ENCODE assay signal across 2 cellular contexts in genomic region chrX:47212381-47213293, GRCh38.
TF ChIP-seq lines count a peak whose summit lies in the region.

No MANE protein-coding gene starts in this region.

TF ChIP-seq in GM23338, 12 proteins besides CTCF, POLR2A, EP300 and RAD21:
- TF ChIP-seq NANOG (IDR thresholded peaks at IDR 0.05; ENCODE audit: borderline replicate concordance) (no peak), ZNF331 (CRISPR knock-in tag; IDR thresholded peaks at IDR 0.05; ENCODE audit: low read depth) (no peak), EZH2phosphoT487 (IDR thresholded peaks at IDR 0.05; ENCODE audit: unreplicated experiment) (no peak), REST (IDR thresholded peaks at IDR 0.05; ENCODE audit: unreplicated experiment) (no peak), EZH2 (IDR thresholded peaks at IDR 0.05; ENCODE audit: low read depth, unreplicated experiment) (no peak), ZNF114 (CRISPR knock-in tag; IDR thresholded peaks at IDR 0.05) (no peak), POLR2AphosphoS5 (IDR thresholded peaks at IDR 0.05; ENCODE audit: low read depth) (no peak), ETS1 (IDR thresholded peaks at IDR 0.05) (no peak), JUNB (IDR thresholded peaks at IDR 0.05; ENCODE audit: unreplicated experiment) (no peak), STAT1 (IDR thresholded peaks at IDR 0.05; ENCODE audit: unreplicated experiment) (no peak)

TF ChIP-seq in GM12878, 131 proteins besides CTCF, POLR2A, EP300 and RAD21:
- no peak for TF ChIP-seq KDM1A (IDR thresholded peaks at IDR 0.05; ENCODE audit: borderline replicate concordance)
- no peak for TF ChIP-seq YY1 (IDR thresholded peaks at IDR 0.05; ENCODE audit: low read depth, low read length)
- TF ChIP-seq ASH2L (IDR thresholded peaks at IDR 0.05; ENCODE audit: borderline replicate concordance, low read depth), result no peak
- no peak for TF ChIP-seq MEF2B (IDR thresholded peaks at IDR 0.05; ENCODE audit: partially characterized antibody, poor library complexity, severe bottlenecking)
- TF ChIP-seq CBX3 (IDR thresholded peaks at IDR 0.05; ENCODE audit: borderline replicate concordance, low read depth), result no peak
- TF ChIP-seq ZBTB40 (IDR thresholded peaks at IDR 0.05; ENCODE audit: borderline replicate concordance), result no peak
- no peak for TF ChIP-seq MYB (IDR thresholded peaks at IDR 0.05; ENCODE audit: borderline replicate concordance, low read depth, low read length)
- TF ChIP-seq IRF4 (IDR thresholded peaks at IDR 0.05; ENCODE audit: low read depth, low read length), result no peak
- TF ChIP-seq BCLAF1 (IDR thresholded peaks at IDR 0.05), result no peak
- no peak for TF ChIP-seq HDAC2 (IDR thresholded peaks at IDR 0.05)
- no peak for TF ChIP-seq EED (IDR thresholded peaks at IDR 0.05; ENCODE audit: low read depth)
- no peak for TF ChIP-seq EGR1 (IDR thresholded peaks at IDR 0.05; ENCODE audit: borderline replicate concordance in 1 of 2, low read depth in 2 of 2, low read length in 2 of 2)
- TF ChIP-seq PAX8 (IDR thresholded peaks at IDR 0.05), result no peak
